Comparison of ENCODE assay signal across 16 cellular contexts in genomic region chr2:74017181-74017580, GRCh38. TPM values are rescaled to one million over a fixed set of nuclear protein-coding genes. Genes with fewer than 3 reads are reported as not detected.
DNase-seq lines count a peak whose midpoint lies in the region; ATAC-seq and TF ChIP-seq lines count a peak whose summit lies in the region.
"Had no signal": no experiment of that assay in that cellular context is flagged by ENCODE, and none has a peak within 500 bp of the region (broad histone marks: within the 10 kb centered on the region; RNA-seq: fewer than 3 reads in every experiment).

No MANE protein-coding gene starts in this region.

- H3K9me3 Mint-ChIP-seq in activated CD8-positive, alpha-beta T cell treated with anti-CD3 and anti-CD28 coated beads for 36 hours: no peaks in the 10 kb centered on the region
- H3K9me3 Mint-ChIP-seq in activated CD8-positive, alpha-beta T cell treated with anti-CD3 and anti-CD28 coated beads, Interleukin-2, amount 10 ng/mL, durations not matched to agents 7 days and 5 days (ENCODE audit: insufficient read depth): no peaks in the 10 kb centered on the region
- no peaks in the 10 kb centered on the region for H3K9me3 Mint-ChIP-seq in stimulated activated effector memory CD8-positive, alpha-beta T cell treated with anti-CD3 and anti-CD28 coated beads, Interleukin-12 subunit alpha, Interleukin-12 subunit beta, amount 100 ng/mL, for 72 hours
- no peaks in the 10 kb centered on the region for H3K9me3 Mint-ChIP-seq in T-helper 2 cell treated with Interferon-gamma antibody and Interleukin-4, amounts not matched to agents 5 μg/mL and 100 μg/mL, for 36 hours

- H3K27ac Mint-ChIP-seq in activated CD8-positive, alpha-beta T cell treated with anti-CD3 and anti-CD28 coated beads for 36 hours: no peak overlapping the region
- no peak overlapping the region for H3K27ac Mint-ChIP-seq in activated CD8-positive, alpha-beta T cell treated with anti-CD3 and anti-CD28 coated beads, Interleukin-2, amount 10 ng/mL, durations not matched to agents 7 days and 5 days
- H3K27ac Mint-ChIP-seq in stimulated activated effector memory CD8-positive, alpha-beta T cell treated with anti-CD3 and anti-CD28 coated beads, Interleukin-12 subunit alpha, Interleukin-12 subunit beta, amount 100 ng/mL, for 72 hours: no peak overlapping the region
- no peak overlapping the region for H3K27ac Mint-ChIP-seq in T-helper 2 cell treated with Interferon-gamma antibody and Interleukin-4, amounts not matched to agents 5 μg/mL and 100 μg/mL, for 36 hours

- intact Hi-C loops in activated CD8-positive, alpha-beta T cell treated with anti-CD3 and anti-CD28 coated beads for 36 hours (cut with micrococcal nuclease): no loop called here

- no peak for TF ChIP-seq CTCF in activated CD8-positive, alpha-beta T cell treated with anti-CD3 and anti-CD28 coated beads for 36 hours (IDR thresholded peaks at IDR 0.05)

- CTCF ChIA-PET in activated CD8-positive, alpha-beta T cell treated with anti-CD3 and anti-CD28 coated beads for 36 hours (lab: Charles Lee): interaction anchor here (0.6 to 1.8 kb wide), 5 partner anchors 12 to 318 kb away, joined by 3 to 7 read pairs (median 3); no protein-coding TSS in a partner anchor
- CTCF ChIA-PET in activated CD8-positive, alpha-beta T cell treated with anti-CD3 and anti-CD28 coated beads, Interleukin-2, amount 10 ng/mL, durations not matched to agents 7 days and 5 days (lab: Charles Lee): interaction anchor here (0.9 to 1.5 kb wide), 3 partner anchors 9 to 36 kb away, joined by 3 to 5 read pairs (median 3); no protein-coding TSS in a partner anchor

- H3K27me3 Mint-ChIP-seq in activated CD8-positive, alpha-beta T cell treated with anti-CD3 and anti-CD28 coated beads for 36 hours: no peaks in the 10 kb centered on the region
- H3K27me3 Mint-ChIP-seq in activated CD8-positive, alpha-beta T cell treated with anti-CD3 and anti-CD28 coated beads, Interleukin-2, amount 10 ng/mL, durations not matched to agents 7 days and 5 days (ENCODE audit: low read depth): no peaks in the 10 kb centered on the region
- H3K27me3 Mint-ChIP-seq in T-helper 2 cell treated with Interferon-gamma antibody and Interleukin-4, amounts not matched to agents 5 μg/mL and 100 μg/mL, for 36 hours (ENCODE audit: low read depth): no peaks in the 10 kb centered on the region

- peak; percentile 91 for ATAC-seq in activated CD8-positive, alpha-beta T cell treated with anti-CD3 and anti-CD28 coated beads for 36 hours
- ATAC-seq in activated CD8-positive, alpha-beta T cell treated with anti-CD3 and anti-CD28 coated beads, Interleukin-2, amount 10 ng/mL, durations not matched to agents 7 days and 5 days: no peak
- ATAC-seq in GM21390 (IDR thresholded peaks at IDR 0.05; ENCODE audit: unreplicated experiment): peak; percentile 56
- peak; percentile 49 for ATAC-seq in HG03108 (IDR thresholded peaks at IDR 0.05; ENCODE audit: unreplicated experiment)
- ATAC-seq in stimulated activated effector memory CD8-positive, alpha-beta T cell treated with anti-CD3 and anti-CD28 coated beads, Interleukin-12 subunit alpha, Interleukin-12 subunit beta, amount 100 ng/mL, for 72 hours: peak; percentile 87

- H3K36me3 Mint-ChIP-seq in activated CD8-positive, alpha-beta T cell treated with anti-CD3 and anti-CD28 coated beads for 36 hours (ENCODE audit: low read depth): peaks cover 12% of the 10 kb centered on the region
- H3K36me3 Mint-ChIP-seq in activated CD8-positive, alpha-beta T cell treated with anti-CD3 and anti-CD28 coated beads, Interleukin-2, amount 10 ng/mL, durations not matched to agents 7 days and 5 days (ENCODE audit: low read depth): peaks cover 4% of the 10 kb centered on the region
- H3K36me3 Mint-ChIP-seq in stimulated activated effector memory CD8-positive, alpha-beta T cell treated with anti-CD3 and anti-CD28 coated beads, Interleukin-12 subunit alpha, Interleukin-12 subunit beta, amount 100 ng/mL, for 72 hours: peaks cover 14% of the 10 kb centered on the region
- peaks cover under 1% of the 10 kb centered on the region for H3K36me3 Mint-ChIP-seq in T-helper 2 cell treated with Interferon-gamma antibody and Interleukin-4, amounts not matched to agents 5 μg/mL and 100 μg/mL, for 36 hours (ENCODE audit: low read depth)

- H3K4me3 Mint-ChIP-seq in activated CD8-positive, alpha-beta T cell treated with anti-CD3 and anti-CD28 coated beads for 36 hours: no peak overlapping the region
- H3K4me3 Mint-ChIP-seq in activated CD8-positive, alpha-beta T cell treated with anti-CD3 and anti-CD28 coated beads, Interleukin-2, amount 10 ng/mL, durations not matched to agents 7 days and 5 days: no peak overlapping the region
- H3K4me3 Mint-ChIP-seq in stimulated activated effector memory CD8-positive, alpha-beta T cell treated with anti-CD3 and anti-CD28 coated beads, Interleukin-12 subunit alpha, Interleukin-12 subunit beta, amount 100 ng/mL, for 72 hours: no peak overlapping the region
- no peak overlapping the region for H3K4me3 Mint-ChIP-seq in T-helper 2 cell treated with Interferon-gamma antibody and Interleukin-4, amounts not matched to agents 5 μg/mL and 100 μg/mL, for 36 hours

- peak; percentile 64 for DNase-seq in activated CD8-positive, alpha-beta T cell treated with anti-CD3 and anti-CD28 coated beads for 36 hours
- DNase-seq in activated CD8-positive, alpha-beta T cell treated with anti-CD3 and anti-CD28 coated beads, Interleukin-2, amount 10 ng/mL, durations not matched to agents 7 days and 5 days: no peak
- no peak for DNase-seq in stimulated activated effector memory CD8-positive, alpha-beta T cell treated with anti-CD3 and anti-CD28 coated beads, Interleukin-12 subunit alpha, Interleukin-12 subunit beta, amount 100 ng/mL, for 72 hours (ENCODE audit: low spot score in 2 of 2)
- DNase-seq in T-helper 2 cell treated with Interferon-gamma antibody and Interleukin-4, amounts not matched to agents 5 μg/mL and 100 μg/mL, for 36 hours (ENCODE audit: low spot score): no peak
- DNase-seq in iPS-NIHi7 (ENCODE audit: extremely low spot score) (no peak), HUDEP-2 (lab: John Stamatoyannopoulos, UW; ENCODE audit: unreplicated experiment in 76 of 76) (no peak)
- DNase-seq: 8988T; activated CD4-positive, alpha-beta T cell treated with anti-CD3 and anti-CD28 coated beads for 1 hour; DMS79; H7; NCI-H146; NCI-H446; SIG-M5; transverse colon had no signal

- POLR2A ChIA-PET in activated CD8-positive, alpha-beta T cell treated with anti-CD3 and anti-CD28 coated beads for 36 hours (lab: Charles Lee): interaction anchor here (0.8 to 1.3 kb wide), 2 partner anchors 8 to 12 kb away, joined by 3 to 4 read pairs; no protein-coding TSS in a partner anchor
- POLR2A ChIA-PET in activated CD8-positive, alpha-beta T cell treated with anti-CD3 and anti-CD28 coated beads, Interleukin-2, amount 10 ng/mL, durations not matched to agents 7 days and 5 days (lab: Charles Lee): interaction anchor here (0.6 kb wide), 1 partner anchor 59 kb away, joined by 5 read pairs; no protein-coding TSS in a partner anchor

- peaks cover 49% of the 10 kb centered on the region for H3K4me1 Mint-ChIP-seq in activated CD8-positive, alpha-beta T cell treated with anti-CD3 and anti-CD28 coated beads for 36 hours (ENCODE audit: low read depth)
- peaks cover 20% of the 10 kb centered on the region for H3K4me1 Mint-ChIP-seq in activated CD8-positive, alpha-beta T cell treated with anti-CD3 and anti-CD28 coated beads, Interleukin-2, amount 10 ng/mL, durations not matched to agents 7 days and 5 days (ENCODE audit: low read depth)
- H3K4me1 Mint-ChIP-seq in stimulated activated effector memory CD8-positive, alpha-beta T cell treated with anti-CD3 and anti-CD28 coated beads, Interleukin-12 subunit alpha, Interleukin-12 subunit beta, amount 100 ng/mL, for 72 hours: peaks cover 32% of the 10 kb centered on the region
- peaks cover 29% of the 10 kb centered on the region for H3K4me1 Mint-ChIP-seq in T-helper 2 cell treated with Interferon-gamma antibody and Interleukin-4, amounts not matched to agents 5 μg/mL and 100 μg/mL, for 36 hours (ENCODE audit: low read depth)

RNA-seq across cellular contexts. Expression of gene TET3, which starts 32.5 kb away (rescaled TPM):
- 10 to 100 TPM; 15.5 to 16.4 TPM for total RNA-seq in activated CD8-positive, alpha-beta T cell treated with anti-CD3 and anti-CD28 coated beads for 36 hours
- 10 to 100 TPM; 20.4 to 20.9 TPM for total RNA-seq in activated CD8-positive, alpha-beta T cell treated with anti-CD3 and anti-CD28 coated beads, Interleukin-2, amount 10 ng/mL, durations not matched to agents 7 days and 5 days
